Comparison of ENCODE assay signal across 8 cellular contexts in the genomic region with DNA sequence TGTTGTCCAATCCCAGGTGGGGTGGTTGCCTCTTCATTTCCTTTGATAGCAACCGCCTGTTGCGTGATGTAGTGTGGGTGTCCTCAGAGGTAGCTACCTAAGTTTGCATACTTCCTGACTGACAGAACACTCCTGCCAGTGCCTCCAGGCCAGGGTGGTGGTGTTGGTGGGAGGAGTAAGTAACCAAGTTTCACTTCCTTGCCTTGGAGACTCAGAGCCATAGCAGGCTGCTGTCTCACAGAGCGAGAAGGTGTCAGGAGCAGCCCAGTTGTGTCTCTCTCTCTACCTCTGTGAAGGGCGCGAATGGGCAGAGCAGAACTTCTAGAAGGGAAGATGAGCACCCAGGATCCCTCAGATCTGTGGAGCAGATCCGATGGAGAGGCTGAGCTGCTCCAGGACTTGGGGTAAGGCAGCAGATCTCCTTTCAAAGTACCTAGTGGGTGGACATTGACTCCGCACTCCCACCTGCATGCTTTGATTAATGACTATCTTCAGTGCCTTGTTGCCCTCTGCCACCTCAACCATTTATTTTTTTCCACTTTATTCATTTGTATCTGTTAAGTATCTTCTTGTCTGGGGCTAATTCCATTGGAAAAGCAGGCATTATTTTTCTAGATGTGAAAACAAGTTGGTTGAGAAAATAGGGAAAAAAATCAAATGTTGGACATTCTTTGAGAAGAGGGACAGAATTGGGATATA.
DNase-seq lines count a peak whose midpoint lies in the region; ATAC-seq and TF ChIP-seq lines count a peak whose summit lies in the region.

A gene with protein sequence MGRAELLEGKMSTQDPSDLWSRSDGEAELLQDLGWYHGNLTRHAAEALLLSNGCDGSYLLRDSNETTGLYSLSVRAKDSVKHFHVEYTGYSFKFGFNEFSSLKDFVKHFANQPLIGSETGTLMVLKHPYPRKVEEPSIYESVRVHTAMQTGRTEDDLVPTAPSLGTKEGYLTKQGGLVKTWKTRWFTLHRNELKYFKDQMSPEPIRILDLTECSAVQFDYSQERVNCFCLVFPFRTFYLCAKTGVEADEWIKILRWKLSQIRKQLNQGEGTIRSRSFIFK (plus strand): TSS at position 217 of the 699 bp plus-strand sequence. CDS start 87 bp downstream, at position 304.

- no peaks in the 10 kb centered on the region for H3K27me3 Mint-ChIP-seq in effector memory CD8-positive, alpha-beta T cell
- peaks cover 18% of the 10 kb centered on the region for H3K27me3 Mint-ChIP-seq in nephron progenitor cell (ENCODE audit: low read depth, poor library complexity)

- DNase-seq in Ammon's horn (ENCODE audit: low spot score) (peak; percentile 64), DMS 273 (lab: John Stamatoyannopoulos, UW; ENCODE audit: unreplicated experiment) (no peak), nephron progenitor cell (no peak)
- peak; percentile 59 to 72 for DNase-seq in activated CD4-positive, alpha-beta T cell treated with anti-CD3 and anti-CD28 coated beads for 4 hours
- peak; percentile 62 to 66 (median 63) for DNase-seq in effector memory CD8-positive, alpha-beta T cell
- DNase-seq in stimulated activated CD4-positive, alpha-beta T cell treated with anti-CD3 and anti-CD28 coated beads, Interleukin-12 subunit alpha, Interleukin-12 subunit beta, amount 100 ng/mL, for 24 hours (ENCODE audit: low read depth in 2 of 2): peak; percentile 52 to 60

- peaks cover 28 to 29% of the 10 kb centered on the region in 2 donors for H3K4me1 Mint-ChIP-seq in effector memory CD8-positive, alpha-beta T cell (ENCODE audit: low read depth in 2 of 2)
- H3K4me1 Mint-ChIP-seq in nephron progenitor cell: peaks cover 11% of the 10 kb centered on the region

- no peak for TF ChIP-seq CTCF in nephron progenitor cell (IDR thresholded peaks at IDR 0.05)

- ATAC-seq in GM19455 (IDR thresholded peaks at IDR 0.05; ENCODE audit: unreplicated experiment) (peak; percentile 95), HG03565 (IDR thresholded peaks at IDR 0.05; ENCODE audit: unreplicated experiment) (peak; percentile 96)
- ATAC-seq in effector memory CD8-positive, alpha-beta T cell (replicated peaks): peak; percentile 96

- peak within 1 kb of the TSS; percentile 81 to 82 for H3K4me3 Mint-ChIP-seq in effector memory CD8-positive, alpha-beta T cell
- H3K4me3 Mint-ChIP-seq in nephron progenitor cell: no peak within 1 kb of the TSS

- H3K36me3 Mint-ChIP-seq in effector memory CD8-positive, alpha-beta T cell (ENCODE audit: insufficient read depth): peaks cover 4% of the 10 kb centered on the region
- H3K36me3 Mint-ChIP-seq in nephron progenitor cell (ENCODE audit: low read depth): no peaks in the 10 kb centered on the region

- no peaks in the 10 kb centered on the region for H3K9me3 Mint-ChIP-seq in effector memory CD8-positive, alpha-beta T cell
- no peaks in the 10 kb centered on the region for H3K9me3 Mint-ChIP-seq in nephron progenitor cell

- H3K27ac Mint-ChIP-seq in effector memory CD8-positive, alpha-beta T cell: peak within 1 kb of the TSS; percentile 35 to 87
- H3K27ac Mint-ChIP-seq in nephron progenitor cell: no peak within 1 kb of the TSS

Comparison
In these comparisons a context has a peak if more than half of its experiments do, and no peak if none do; other contexts are left out.
1. DNase-seq: peak in Ammon's horn (single experiment), activated CD4-positive, alpha-beta T cell treated with anti-CD3 and anti-CD28 coated beads for 4 hours (2 of 2), effector memory CD8-positive, alpha-beta T cell (3 of 3) and stimulated activated CD4-positive, alpha-beta T cell treated with anti-CD3 and anti-CD28 coated beads, Interleukin-12 subunit alpha, Interleukin-12 subunit beta, amount 100 ng/mL, for 24 hours (2 of 2); none in DMS 273 (single experiment) and nephron progenitor cell (single experiment).
2. Peak in every context shown above with its lines, with median percentiles within 50 percentile points of each other: ATAC-seq.